12 cellular contexts compared by ENCODE assay signal in genomic region chr2:196750291-196750923, GRCh38. TPM values are rescaled to one million over a fixed set of nuclear protein-coding genes. Genes with fewer than 3 reads are reported as not detected.
DNase-seq lines count a peak whose midpoint lies in the region; ATAC-seq and TF ChIP-seq lines count a peak whose summit lies in the region.
"Had no signal": no experiment of that assay in that cellular context is flagged by ENCODE, and none has a peak within 500 bp of the region (broad histone marks: within the 10 kb centered on the region; RNA-seq: fewer than 3 reads in every experiment).

No MANE protein-coding gene starts in this region.

- no peak overlapping the region for H2AFZ ChIP-seq in hepatocyte

- peaks cover 10% of the 10 kb centered on the region for H3K4me1 Mint-ChIP-seq in activated naive CD8-positive, alpha-beta T cell treated with anti-CD3 and anti-CD28 coated beads for 36 hours

- in situ Hi-C loops in transverse colon (cut with MboI; ENCODE audit: low pct_ligation_motif_present in 1 of 4, low pct_unique_long_range_greater_than_20kb in 1 of 4, low sequenced_read_pairs in 3 of 4): loop anchor here in 1 of 4 donors (25.0 kb wide), 1 partner anchor 463 kb away; no protein-coding TSS in a partner anchor

- H3K36me3 ChIP-seq in hepatocyte (replicated peaks; ENCODE audit: insufficient read depth, low read depth) (no peaks in the 10 kb centered on the region), transverse colon (no peaks in the 10 kb centered on the region)

- H3K27ac ChIP-seq in hepatocyte (no peak overlapping the region), transverse colon (no peak overlapping the region)

- ATAC-seq in GM18907 (IDR thresholded peaks at IDR 0.05; ENCODE audit: unreplicated experiment) (peak; percentile 37), GM21515 (IDR thresholded peaks at IDR 0.05; ENCODE audit: unreplicated experiment) (peak; percentile 13), HG03280 (IDR thresholded peaks at IDR 0.05; ENCODE audit: unreplicated experiment) (peak; percentile 15), HG02852 (IDR thresholded peaks at IDR 0.05; ENCODE audit: unreplicated experiment) (no peak)

- no peak for DNase-seq in hepatocyte (ENCODE audit: low spot score)
- no peak for DNase-seq in transverse colon
- DNase-seq in NCI-H187 treated with DMSO at 0.1 percent for 48 hours (lab: John Stamatoyannopoulos, UW): no peak
- no peak for DNase-seq in activated naive CD8-positive, alpha-beta T cell treated with anti-CD3 and anti-CD28 coated beads for 36 hours

- H3K9me3 ChIP-seq in hepatocyte (ENCODE audit: low read depth): no peaks in the 10 kb centered on the region
- H3K9me3 ChIP-seq in transverse colon: peaks cover 3% of the 10 kb centered on the region in 2 donors

- no peak overlapping the region for H3K4me3 Mint-ChIP-seq in activated naive CD8-positive, alpha-beta T cell treated with anti-CD3 and anti-CD28 coated beads for 36 hours
- H3K4me3 Mint-ChIP-seq: activated T-cell treated with anti-CD3 and anti-CD28 coated beads, Interleukin-2, amount 50 U/mL, for 24 hours had no signal

- H3K4me1 ChIP-seq in hepatocyte (ENCODE audit: insufficient read depth) (no peaks in the 10 kb centered on the region), transverse colon (peaks cover 0 to 13% (median 0%) of the 10 kb centered on the region in 4 donors)

- peaks cover 19% of the 10 kb centered on the region for H3K9me3 Mint-ChIP-seq in activated naive CD8-positive, alpha-beta T cell treated with anti-CD3 and anti-CD28 coated beads for 36 hours

- no peaks in the 10 kb centered on the region for H4K20me1 ChIP-seq in hepatocyte (ENCODE audit: insufficient read depth, poor library complexity, severe bottlenecking)

- TF ChIP-seq POLR2A in transverse colon (IDR thresholded peaks at IDR 0.05): no peak

- H3K36me3 Mint-ChIP-seq in activated naive CD8-positive, alpha-beta T cell treated with anti-CD3 and anti-CD28 coated beads for 36 hours: peaks cover 13% of the 10 kb centered on the region

- TF ChIP-seq CTCF in hepatocyte (IDR thresholded peaks at IDR 0.05; ENCODE audit: poor library complexity) (no peak), transverse colon (IDR thresholded peaks at IDR 0.05) (no peak)

- no peaks in the 10 kb centered on the region for H3K27me3 ChIP-seq in hepatocyte
- H3K27me3 ChIP-seq in transverse colon: no peaks in the 10 kb centered on the region

- no peaks in the 10 kb centered on the region for H3K79me2 ChIP-seq in hepatocyte

- H3K27me3 Mint-ChIP-seq in activated naive CD8-positive, alpha-beta T cell treated with anti-CD3 and anti-CD28 coated beads for 36 hours: no peaks in the 10 kb centered on the region
- H3K27me3 Mint-ChIP-seq: activated T-cell treated with anti-CD3 and anti-CD28 coated beads, Interleukin-2, amount 50 U/mL, for 24 hours had no signal

- no peak overlapping the region for H3K27ac Mint-ChIP-seq in activated naive CD8-positive, alpha-beta T cell treated with anti-CD3 and anti-CD28 coated beads for 36 hours
- H3K27ac Mint-ChIP-seq: activated T-cell treated with anti-CD3 and anti-CD28 coated beads, Interleukin-2, amount 50 U/mL, for 24 hours had no signal

- intact Hi-C loops in transverse colon (cut with DNase I; ENCODE audit: low total_unique reads): no loop called here

- H3K4me3 ChIP-seq in hepatocyte: no peak overlapping the region
- no peak overlapping the region for H3K4me3 ChIP-seq in transverse colon

- TF ChIP-seq EP300 in transverse colon (IDR thresholded peaks at IDR 0.05; ENCODE audit: low read depth): no peak

- 57% methylated on average over 4 of the region's 4 CpGs for WGBS in hepatocyte (ENCODE audit: low lambda C conversion rate, missing lambda C conversion rate)
- 74 to 87% methylated on average over 4 of the region's 4 CpGs for WGBS in transverse colon (ENCODE audit: low coverage in 1 of 2), 2 donors

- peak overlapping the region; percentile 50 for H3K4me2 ChIP-seq in hepatocyte

- no peaks in the 10 kb centered on the region for H3K9me2 ChIP-seq in hepatocyte (replicated peaks; ENCODE audit: insufficient read depth)

RNA-seq across cellular contexts. Expression of gene GTF3C3, which starts 49.1 kb away (rescaled TPM):
- total RNA-seq in hepatocyte (34.2 and 36.9 TPM in 2 replicates), transverse colon (10 to 100 TPM in 3 of 4 donors, 1 to 10 TPM in 1; 4.6 to 49.2 (median 34.9) TPM)
- 15.4 and 19.8 TPM in 2 replicates for polyA plus RNA-seq in hepatocyte
- 10 to 100 TPM; 55.6 to 69.9 TPM for total RNA-seq in activated naive CD8-positive, alpha-beta T cell treated with anti-CD3 and anti-CD28 coated beads for 36 hours

RNA-seq across cellular contexts. Expression of gene C2orf66, which starts 58.7 kb away (rescaled TPM):
- total RNA-seq in hepatocyte (0.07 TPM in 1 of 2 replicates, not detected in the other), transverse colon (not detected)
- polyA plus RNA-seq in hepatocyte: 0.47 TPM in 1 of 2 replicates, not detected in the other
- total RNA-seq in activated naive CD8-positive, alpha-beta T cell treated with anti-CD3 and anti-CD28 coated beads for 36 hours: not detected
- total RNA-seq: cardiac septum, fibroblast of villous mesenchyme, left lobe of liver had no signal
